ENCODE assay signal across 8 cellular contexts in genomic region chr10:114100848-114101741, GRCh38. TPM values are rescaled to one million over a fixed set of nuclear protein-coding genes. Genes with fewer than 3 reads are reported as not detected.
DNase-seq lines count a peak whose midpoint lies in the region; ATAC-seq and TF ChIP-seq lines count a peak whose summit lies in the region.

No MANE protein-coding gene starts in this region.

- H3K9me3 ChIP-seq in left ventricle myocardium inferior (replicated peaks) (no peaks in the 10 kb centered on the region), prostate gland (no peaks in the 10 kb centered on the region)

- H3K27ac Mint-ChIP-seq in activated CD8-positive, alpha-beta T cell treated with anti-CD3 and anti-CD28 coated beads for 36 hours: no peak overlapping the region

- peaks cover 41% of the 10 kb centered on the region for H3K4me1 Mint-ChIP-seq in activated T-cell treated with anti-CD3 and anti-CD28 coated beads, Interleukin-2, amount 50 U/mL, for 4 hours (ENCODE audit: low read depth)
- peaks cover 42% of the 10 kb centered on the region for H3K4me1 Mint-ChIP-seq in activated CD8-positive, alpha-beta T cell treated with anti-CD3 and anti-CD28 coated beads for 36 hours (ENCODE audit: low read depth)

- no peak for TF ChIP-seq CTCF in activated CD8-positive, alpha-beta T cell treated with anti-CD3 and anti-CD28 coated beads for 36 hours (IDR thresholded peaks at IDR 0.05)
- no peak for TF ChIP-seq CTCF in left ventricle myocardium inferior (IDR thresholded peaks at IDR 0.05; ENCODE audit: borderline replicate concordance)
- no peak for TF ChIP-seq CTCF in prostate gland (IDR thresholded peaks at IDR 0.05)

- peak overlapping the region; percentile 60 for H3K4me3 Mint-ChIP-seq in activated T-cell treated with anti-CD3 and anti-CD28 coated beads, Interleukin-2, amount 50 U/mL, for 4 hours
- H3K4me3 Mint-ChIP-seq in activated CD8-positive, alpha-beta T cell treated with anti-CD3 and anti-CD28 coated beads for 36 hours: peak overlapping the region; percentile 52

- no peak for DNase-seq in activated T-cell treated with anti-CD3 and anti-CD28 coated beads, Interleukin-2, amount 50 U/mL, for 4 hours
- no peak for DNase-seq in activated T-cell treated with anti-CD3 and anti-CD28 coated beads, Interleukin-2, amount 50 U/mL, for 1 hour
- DNase-seq in activated CD8-positive, alpha-beta T cell treated with anti-CD3 and anti-CD28 coated beads for 36 hours: peak; percentile 36
- DNase-seq in left ventricle myocardium inferior: peak; percentile 46
- DNase-seq in prostate gland (ENCODE audit: low spot score): peak; percentile 25

- H3K4me3 ChIP-seq in left ventricle myocardium inferior (peak overlapping the region; percentile 66), prostate gland (peak overlapping the region; percentile 34 to 36)

- no peak for TF ChIP-seq POLR2A in prostate gland (IDR thresholded peaks at IDR 0.05)

- intact Hi-C loops in activated CD8-positive, alpha-beta T cell treated with anti-CD3 and anti-CD28 coated beads for 36 hours (cut with micrococcal nuclease): loop anchor here (5.0 to 10.0 kb wide), 2 partner anchors 239 to 396 kb away; no protein-coding TSS in a partner anchor
- intact Hi-C loops in left ventricle myocardium inferior (cut with micrococcal nuclease): loop anchor here (10.0 kb wide), 1 partner anchor 396 kb away; no protein-coding TSS in a partner anchor
- intact Hi-C loops in prostate gland (cut with DNase I): loop anchor here (2.0 to 10.0 kb wide), 2 partner anchors 206 to 302 kb away; no protein-coding TSS in a partner anchor

- peaks cover 26% of the 10 kb centered on the region for H3K4me1 ChIP-seq in left ventricle myocardium inferior
- H3K4me1 ChIP-seq in prostate gland (replicated peaks): no peaks in the 10 kb centered on the region

- ATAC-seq in activated T-cell treated with anti-CD3 and anti-CD28 coated beads, Interleukin-2, amount 50 U/mL, for 4 hours: peak; percentile 51 to 60
- peak; percentile 74 for ATAC-seq in activated CD8-positive, alpha-beta T cell treated with anti-CD3 and anti-CD28 coated beads for 36 hours
- no peak for ATAC-seq in HG02981 (IDR thresholded peaks at IDR 0.05; ENCODE audit: unreplicated experiment)
- no peak for ATAC-seq in HG03460 (IDR thresholded peaks at IDR 0.05; ENCODE audit: unreplicated experiment)
- ATAC-seq in GM19324 (IDR thresholded peaks at IDR 0.05; ENCODE audit: low FRiP score, unreplicated experiment): no peak

- H3K36me3 Mint-ChIP-seq in activated T-cell treated with anti-CD3 and anti-CD28 coated beads, Interleukin-2, amount 50 U/mL, for 4 hours (ENCODE audit: insufficient read depth): no peaks in the 10 kb centered on the region
- H3K36me3 Mint-ChIP-seq in activated CD8-positive, alpha-beta T cell treated with anti-CD3 and anti-CD28 coated beads for 36 hours (ENCODE audit: low read depth): no peaks in the 10 kb centered on the region

- no peaks in the 10 kb centered on the region for H3K9me3 Mint-ChIP-seq in activated T-cell treated with anti-CD3 and anti-CD28 coated beads, Interleukin-2, amount 50 U/mL, for 4 hours
- no peaks in the 10 kb centered on the region for H3K9me3 Mint-ChIP-seq in activated CD8-positive, alpha-beta T cell treated with anti-CD3 and anti-CD28 coated beads for 36 hours

- H3K36me3 ChIP-seq in left ventricle myocardium inferior (no peaks in the 10 kb centered on the region), prostate gland (no peaks in the 10 kb centered on the region)

- CTCF ChIA-PET in activated CD8-positive, alpha-beta T cell treated with anti-CD3 and anti-CD28 coated beads for 36 hours (lab: Charles Lee): interaction anchor here (1.0 to 8.2 kb wide), 5 partner anchors 13 to 396 kb away, joined by 3 to 87 read pairs (median 4); no protein-coding TSS in a partner anchor

- H3K27ac ChIP-seq in left ventricle myocardium inferior (replicated peaks): peak overlapping the region; percentile 57
- peak overlapping the region; percentile 37 to 54 for H3K27ac ChIP-seq in prostate gland

- peaks cover 28% of the 10 kb centered on the region for H3K27me3 Mint-ChIP-seq in activated T-cell treated with anti-CD3 and anti-CD28 coated beads, Interleukin-2, amount 50 U/mL, for 4 hours (ENCODE audit: low read depth)
- H3K27me3 Mint-ChIP-seq in activated CD8-positive, alpha-beta T cell treated with anti-CD3 and anti-CD28 coated beads for 36 hours: peaks cover 29% of the 10 kb centered on the region

- H3K27me3 ChIP-seq in left ventricle myocardium inferior (ENCODE audit: low read depth) (no peaks in the 10 kb centered on the region), prostate gland (replicated peaks; ENCODE audit: insufficient read depth) (no peaks in the 10 kb centered on the region)

- POLR2A ChIA-PET in activated CD8-positive, alpha-beta T cell treated with anti-CD3 and anti-CD28 coated beads for 36 hours (lab: Charles Lee): interaction anchor here (1.1 kb wide), 1 partner anchor 13 kb away, joined by 3 read pairs; no protein-coding TSS in a partner anchor

- 14% methylated on average over 47 of the region's 47 CpGs for WGBS in prostate gland

RNA-seq across cellular contexts. Expression of gene ADRB1, which starts 57.4 kb away (rescaled TPM):
- under 1 TPM in 2 of 3 donors, not detected in 1; 0.05 to 0.20 TPM for total RNA-seq in activated T-cell treated with anti-CD3 and anti-CD28 coated beads, Interleukin-2, amount 50 U/mL, for 4 hours
- total RNA-seq in activated CD8-positive, alpha-beta T cell treated with anti-CD3 and anti-CD28 coated beads for 36 hours: under 1 TPM; 0.27 to 0.40 TPM
- 35.0 TPM for total RNA-seq in left ventricle myocardium inferior
- 10 to 100 TPM; 10.2 to 15.4 TPM for total RNA-seq in prostate gland

Comparison
In these comparisons a context has a peak if more than half of its experiments do, and no peak if none do; other contexts are left out.
1. ATAC-seq: peak in activated T-cell treated with anti-CD3 and anti-CD28 coated beads, Interleukin-2, amount 50 U/mL, for 4 hours (2 of 2) and activated CD8-positive, alpha-beta T cell treated with anti-CD3 and anti-CD28 coated beads for 36 hours (single experiment); none in HG02981 (single experiment), HG03460 (single experiment) and GM19324 (single experiment).
2. DNase-seq: peak in activated CD8-positive, alpha-beta T cell treated with anti-CD3 and anti-CD28 coated beads for 36 hours (single experiment), left ventricle myocardium inferior (single experiment) and prostate gland (single experiment); none in activated T-cell treated with anti-CD3 and anti-CD28 coated beads, Interleukin-2, amount 50 U/mL, for 4 hours (single experiment) and activated T-cell treated with anti-CD3 and anti-CD28 coated beads, Interleukin-2, amount 50 U/mL, for 1 hour (single experiment).
3. RNA of gene ADRB1, which starts 57.4 kb away (total RNA-seq): 35.0 TPM in left ventricle myocardium inferior (single experiment) and 10.2 to 15.4 TPM in prostate gland; 0.27 to 0.40 TPM in activated CD8-positive, alpha-beta T cell treated with anti-CD3 and anti-CD28 coated beads for 36 hours and 0.05 to 0.20 TPM in activated T-cell treated with anti-CD3 and anti-CD28 coated beads, Interleukin-2, amount 50 U/mL, for 4 hours; every median in the first group is over 4 times any median in the second.